ENCODE assay signal across 9 cellular contexts in the genomic region with DNA sequence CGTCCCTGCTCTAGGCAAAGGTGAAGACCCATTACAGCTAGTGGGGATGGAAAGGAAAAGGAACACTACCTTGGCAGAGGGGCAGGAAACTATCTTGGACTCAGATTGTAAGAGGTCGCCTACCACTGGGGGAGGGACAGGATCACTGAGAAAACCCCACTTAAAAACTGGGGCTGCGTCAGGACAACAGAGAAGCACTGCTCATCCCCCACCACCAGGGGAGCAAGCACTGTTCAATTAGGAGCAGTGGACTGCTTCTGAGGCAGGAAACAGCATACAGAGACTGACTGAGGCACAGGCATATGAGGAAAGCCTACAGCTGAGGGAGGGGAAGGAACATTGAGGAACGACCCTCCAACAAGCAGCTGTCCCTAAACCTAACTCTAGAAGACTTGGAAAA. TPM values are rescaled to one million over a fixed set of nuclear protein-coding genes. Genes with fewer than 3 reads are reported as not detected.
DNase-seq lines count a peak whose midpoint lies in the region; ATAC-seq and TF ChIP-seq lines count a peak whose summit lies in the region.
"Had no signal": no experiment of that assay in that cellular context is flagged by ENCODE, and none has a peak within 500 bp of the region (broad histone marks: within the 10 kb centered on the region; RNA-seq: fewer than 3 reads in every experiment).

No MANE protein-coding gene starts in this region.

- no peaks in the 10 kb centered on the region for H3K9me3 Mint-ChIP-seq in stimulated activated naive B cell treated with anti-CD40 and anti-IgM and Interleukin-4, amounts not matched to agents 10 μg/mL and 1 μg/mL and 100 μg/mL, for 72 hours

- H3K27me3 Mint-ChIP-seq in stimulated activated naive B cell treated with anti-CD40 and anti-IgM and Interleukin-4, amounts not matched to agents 10 μg/mL and 1 μg/mL and 100 μg/mL, for 72 hours = peaks cover 42 to 51% of the 10 kb centered on the region in 2 donors

- no peaks in the 10 kb centered on the region for H3K27me3 ChIP-seq in HL-60 (ENCODE audit: insufficient read depth, poor library complexity, severe bottlenecking)
- H3K27me3 ChIP-seq: SJSA1 had no signal

- peaks cover 1 to 7% of the 10 kb centered on the region in 2 donors for H3K4me1 Mint-ChIP-seq in stimulated activated naive B cell treated with anti-CD40 and anti-IgM and Interleukin-4, amounts not matched to agents 10 μg/mL and 1 μg/mL and 100 μg/mL, for 72 hours

- DNase-seq in HL-60 (ENCODE audit: low read depth in 1 of 2, low spot score in 1 of 2) = peak in 1 of 2 experiments; percentile 47
- DNase-seq in dermis blood vessel endothelial cell = peak; percentile 17
- DNase-seq in stimulated activated naive B cell treated with anti-CD40 and anti-IgM and Interleukin-4, amounts not matched to agents 10 μg/mL and 1 μg/mL and 100 μg/mL, for 72 hours = no peak
- no peak for DNase-seq in activated CD8-positive, alpha-beta memory T cell treated with anti-CD3 and anti-CD28 coated beads, Interleukin-2, amount 50 U/mL, for 4 hours
- DNase-seq in RPMI8226 = no peak
- DNase-seq in NCI-H2107 (lab: John Stamatoyannopoulos, UW) = no peak

- TF ChIP-seq CTCF in GM12874 (IDR thresholded peaks at IDR 0.05; ENCODE audit: insufficient read depth, low read depth, low read length) (peak; percentile 83), HL-60 (IDR thresholded peaks at IDR 0.05; ENCODE audit: insufficient read depth, low read length) (peak; percentile 65)

- peaks cover 0 to 5% of the 10 kb centered on the region in 2 donors for H3K36me3 Mint-ChIP-seq in stimulated activated naive B cell treated with anti-CD40 and anti-IgM and Interleukin-4, amounts not matched to agents 10 μg/mL and 1 μg/mL and 100 μg/mL, for 72 hours

- H3K27ac Mint-ChIP-seq in stimulated activated naive B cell treated with anti-CD40 and anti-IgM and Interleukin-4, amounts not matched to agents 10 μg/mL and 1 μg/mL and 100 μg/mL, for 72 hours = no peak overlapping the region

- no peak overlapping the region for H3K27ac ChIP-seq in HL-60 (replicated peaks)
- H3K27ac ChIP-seq: SJSA1 had no signal

- no peak overlapping the region for H3K4me3 ChIP-seq in HL-60 (replicated peaks; ENCODE audit: insufficient read depth, low read length)
- H3K4me3 ChIP-seq: SJSA1 had no signal

- peak; percentile 93 for ATAC-seq in GM21390 (IDR thresholded peaks at IDR 0.05; ENCODE audit: unreplicated experiment)
- peak; percentile 82 to 85 for ATAC-seq in stimulated activated naive B cell treated with anti-CD40 and anti-IgM and Interleukin-4, amounts not matched to agents 10 μg/mL and 1 μg/mL and 100 μg/mL, for 72 hours (replicated peaks)

- H3K4me3 Mint-ChIP-seq in stimulated activated naive B cell treated with anti-CD40 and anti-IgM and Interleukin-4, amounts not matched to agents 10 μg/mL and 1 μg/mL and 100 μg/mL, for 72 hours = no peak overlapping the region

RNA-seq across cellular contexts. Expression of gene DLAT, which starts 20.8 kb away (rescaled TPM):
- total RNA-seq in dermis blood vessel endothelial cell = 25.5 and 41.6 TPM in 2 replicates
